10 cellular contexts compared by ENCODE assay signal in the genomic region with DNA sequence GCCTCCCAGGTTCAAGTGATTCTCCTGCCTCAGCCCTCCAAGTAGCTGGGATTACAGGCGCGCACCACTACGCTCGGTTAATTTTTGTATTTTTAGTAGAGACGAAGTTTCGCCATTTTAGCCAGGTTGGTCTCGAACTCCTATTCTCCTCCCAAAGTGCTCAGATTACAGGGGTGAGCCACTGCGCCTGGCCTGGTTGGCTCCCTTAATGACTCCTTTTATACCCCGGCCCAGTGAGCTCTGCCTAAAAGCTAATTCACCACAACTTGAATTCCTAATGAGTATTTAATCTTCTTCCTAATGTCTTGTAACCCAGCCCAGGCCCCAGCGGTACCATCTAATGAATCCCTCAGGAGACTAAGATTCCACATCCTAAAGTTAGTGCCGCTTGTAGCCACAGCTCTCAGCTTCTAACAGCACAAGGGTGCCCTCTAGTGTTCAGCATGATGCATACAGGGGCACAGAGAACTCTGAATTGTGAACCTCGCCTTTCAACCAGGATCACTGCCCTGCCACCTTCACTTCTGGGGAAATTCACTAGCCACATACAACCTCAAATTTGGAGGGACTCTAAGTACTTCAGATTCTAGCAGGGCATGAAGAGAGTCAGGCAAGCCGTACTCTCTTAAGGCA.
A peak's percentile ranks its signal among the peaks of the same experiment; 100 is the strongest.
DNase-seq lines count a peak whose midpoint lies in the region; ATAC-seq, FAIRE-seq and TF ChIP-seq lines count a peak whose summit lies in the region.
"Had no signal": no experiment of that assay in that cellular context is flagged by ENCODE, and none has a peak within 500 bp of the region (broad histone marks: within the 10 kb centered on the region; RNA-seq: fewer than 3 reads in every experiment).

No MANE protein-coding gene starts in this region.

- H3K27me3 ChIP-seq in MM.1S (replicated peaks; ENCODE audit: insufficient read depth, low read length) (no peaks in the 10 kb centered on the region), iPS DF 6.9 (ENCODE audit: control insufficient read depth, insufficient read depth, low read length) (no peaks in the 10 kb centered on the region)

- peak; percentile 87 for TF ChIP-seq CTCF in MM.1S (IDR thresholded peaks at IDR 0.05; ENCODE audit: low read length)

- H3K27ac ChIP-seq in MM.1S (ENCODE audit: low read length) (no peak overlapping the region), iPS DF 6.9 (ENCODE audit: low read length) (no peak overlapping the region)
- H3K27ac ChIP-seq: BLaER1 had no signal

- H3K27ac Mint-ChIP-seq in T-cell: no peak overlapping the region

- no peaks in the 10 kb centered on the region for H3F3A ChIP-seq in MM.1S (ENCODE audit: insufficient read depth, low read length)

- POLR2A ChIA-PET in T-cell (lab: Charles Lee): no interaction called here

- no peaks in the 10 kb centered on the region for H4K20me1 ChIP-seq in MM.1S (ENCODE audit: insufficient read depth, low read length)

- TF ChIP-seq POLR2A in H54 (IDR thresholded peaks at IDR 0.05; ENCODE audit: low read depth, low read length): no peak

- no peak overlapping the region for H3K4me2 ChIP-seq in MM.1S (ENCODE audit: low read depth, low read length)
- H3K4me2 ChIP-seq: BLaER1 had no signal

- no peaks in the 10 kb centered on the region for H3K79me2 ChIP-seq in MM.1S (ENCODE audit: low read length)

- H3K4me1 ChIP-seq in MM.1S (ENCODE audit: low read length) (no peaks in the 10 kb centered on the region), iPS DF 6.9 (ENCODE audit: control insufficient read depth, insufficient read depth, low read length) (no peaks in the 10 kb centered on the region)
- H3K4me1 ChIP-seq: BLaER1 had no signal

- no peak overlapping the region for H3K4me3 Mint-ChIP-seq in T-cell

- H3K4me3 ChIP-seq in MM.1S (ENCODE audit: low read length) (no peak overlapping the region), iPS DF 6.9 (ENCODE audit: low read length) (no peak overlapping the region)
- H3K4me3 ChIP-seq: BLaER1 had no signal

- DNase-seq in NCI-H1417 (lab: John Stamatoyannopoulos, UW): peak; percentile 35 to 83 (median 68)
- DNase-seq in NCI-H1417 treated with DMSO at 0.1 percent for 48 hours (lab: John Stamatoyannopoulos, UW): no peak
- peak; percentile 15 for DNase-seq in H54 (ENCODE audit: insufficient read length, low spot score)
- peak; percentile 58 for DNase-seq in MM.1S
- peak in 28 of 34 experiments; percentile 1 to 48 (median 10) for DNase-seq in T-cell
- DNase-seq in astrocyte of the hippocampus (ENCODE audit: low read depth, low spot score): peak; percentile 75
- peak; percentile 27 for DNase-seq in iPS DF 6.9 (ENCODE audit: low read depth, low spot score)
- peak; percentile 1 to 5 for DNase-seq in stimulated activated CD4-positive, alpha-beta T cell treated with anti-CD3 and anti-CD28 coated beads, Interleukin-1b, Interleukin-23, amount 100 ng/mL, for 1 hour (ENCODE audit: low read depth in 2 of 2)

- H3K36me3 Mint-ChIP-seq in T-cell: no peaks in the 10 kb centered on the region

- CTCF ChIA-PET in T-cell (lab: Charles Lee): interaction anchor here (0.6 to 1.0 kb wide), 3 partner anchors 11 to 658 kb away, joined by 3 read pairs; no protein-coding TSS in a partner anchor

- no peaks in the 10 kb centered on the region for H3K36me3 ChIP-seq in MM.1S (replicated peaks; ENCODE audit: insufficient read depth, low read length)
- no peaks in the 10 kb centered on the region for H3K36me3 ChIP-seq in iPS DF 6.9 (ENCODE audit: control insufficient read depth, insufficient read depth, low read length)
- H3K36me3 ChIP-seq: BLaER1 had no signal

- no peaks in the 10 kb centered on the region for H3K9me3 Mint-ChIP-seq in T-cell

- 0 out of 2 replicates have a peak overlapping the region, but pooled peaks have one; percentile 19 for H2AFZ ChIP-seq in MM.1S (ENCODE audit: low read length)

- peak; percentile 79 for FAIRE-seq in H54 (lab: Jason Lieb, UNC)
- FAIRE-seq: islet of Langerhans had no signal

- no peaks in the 10 kb centered on the region for H3K4me1 Mint-ChIP-seq in T-cell

- peak in 2 of 4 experiments; percentile 54 to 63 for ATAC-seq in T-cell (replicated peaks in 1 of 4)

- H3K9ac ChIP-seq in MM.1S (ENCODE audit: low read length): no peak overlapping the region
- H3K9ac ChIP-seq: BLaER1 had no signal

- no CpG with 5 or more reads among the region's 13 CpGs for WGBS in iPS DF 6.9 (ENCODE audit: insufficient coverage, insufficient read length)

- H3K27me3 Mint-ChIP-seq in T-cell: peaks cover 0 to 16% of the 10 kb centered on the region in 2 donors

- H3K9me3 ChIP-seq in MM.1S (replicated peaks; ENCODE audit: insufficient read depth, low read length) (no peaks in the 10 kb centered on the region), iPS DF 6.9 (ENCODE audit: control insufficient read depth, insufficient read depth, low read length) (no peaks in the 10 kb centered on the region)
- H3K9me3 ChIP-seq: BLaER1 had no signal

- no peaks in the 10 kb centered on the region for H3K9me2 ChIP-seq in MM.1S (replicated peaks; ENCODE audit: insufficient read depth, low read length)
